In genomic region chr10:90859321-90859751, GRCh38 we compare ENCODE assay signal across 14 cellular contexts. TPM values are rescaled to one million over a fixed set of nuclear protein-coding genes. Genes with fewer than 3 reads are reported as not detected.
DNase-seq lines count a peak whose midpoint lies in the region; ATAC-seq, FAIRE-seq and TF ChIP-seq lines count a peak whose summit lies in the region.
"Had no signal": no experiment of that assay in that cellular context is flagged by ENCODE, and none has a peak within 500 bp of the region (broad histone marks: within the 10 kb centered on the region; RNA-seq: fewer than 3 reads in every experiment).

No MANE protein-coding gene starts in this region.

- intact Hi-C loops in K562 (cut with micrococcal nuclease) = no loop called here
- intact Hi-C loops in pancreas (cut with DNase I) = no loop called here

- H2BK15ac ChIP-seq in mesenchymal stem cell (ENCODE audit: low read depth, poor library complexity, severe bottlenecking) = no peak overlapping the region

- H4K91ac ChIP-seq in mesenchymal stem cell (ENCODE audit: low read length) = no peak overlapping the region

- no peak for TF ChIP-seq CTCF in K562 (IDR thresholded peaks at IDR 0.05 in 2 of 3, conservative IDR thresholded peaks at IDR 0.05 in 1 of 3; ENCODE audit: insufficient read depth in 2 of 3, low read depth in 1 of 3, low read length in 3 of 3)
- TF ChIP-seq CTCF in pancreas (IDR thresholded peaks at IDR 0.05) = no peak

- 12% methylated on average over 5 of the region's 5 CpGs for WGBS in K562 (ENCODE audit: insufficient coverage, low coverage, missing lambda C conversion rate)
- WGBS in mesenchymal stem cell = 29% methylated on average over 1 of the region's 5 CpGs
- WGBS in pancreas, 2 donors = 70 to 85% methylated on average over 5 of the region's 5 CpGs

- H3K9me3 ChIP-seq in K562 (replicated peaks; ENCODE audit: control insufficient read depth, insufficient read depth, low read depth, low read length) (no peaks in the 10 kb centered on the region), mesenchymal stem cell (ENCODE audit: control insufficient read depth, low read length) (no peaks in the 10 kb centered on the region), pancreas (no peaks in the 10 kb centered on the region)
- H3K9me3 ChIP-seq: heart right ventricle had no signal

- no peak overlapping the region for H3K23ac ChIP-seq in mesenchymal stem cell (ENCODE audit: low read length in 2 of 2)

- H3K4me2 ChIP-seq in K562 (ENCODE audit: insufficient read depth, low read length) (no peak overlapping the region), mesenchymal stem cell (ENCODE audit: low read length, poor library complexity, severe bottlenecking) (no peak overlapping the region)

- H3K27ac ChIP-seq in K562 (ENCODE audit: extremely low read depth, low read depth, low read length) (no peak overlapping the region), mesenchymal stem cell (ENCODE audit: low read length, poor library complexity, severe bottlenecking) (peak overlapping the region; percentile 10), pancreas (no peak overlapping the region)
- H3K27ac ChIP-seq: heart right ventricle, skin epidermis had no signal

- H3K79me2 ChIP-seq in K562 (ENCODE audit: control insufficient read depth, insufficient read depth, low read length) = no peaks in the 10 kb centered on the region

- H3K4me3 ChIP-seq in K562 (no peak overlapping the region), mesenchymal stem cell (ENCODE audit: insufficient read depth in 1 of 2, low read depth in 1 of 2, low read length in 2 of 2) (no peak overlapping the region), pancreas (no peak overlapping the region)
- H3K4me3 ChIP-seq: skin epidermis had no signal

- H3K4me1 ChIP-seq in K562 (replicated peaks in 1 of 2; ENCODE audit: control insufficient read depth in 2 of 2, insufficient read depth in 2 of 2, low read length in 2 of 2) (peaks cover 0 to 15% of the 10 kb centered on the region in 2 experiments; a peak in 3 of 5 replicates), mesenchymal stem cell (ENCODE audit: control insufficient read depth, insufficient read depth, low read depth, low read length) (peaks cover 7% of the 10 kb centered on the region), pancreas (no peaks in the 10 kb centered on the region)

- H2AK5ac ChIP-seq in mesenchymal stem cell (ENCODE audit: low read length, severe bottlenecking) = no peak overlapping the region

- no peaks in the 10 kb centered on the region for H3K36me3 ChIP-seq in K562 (ENCODE audit: control insufficient read depth, insufficient read depth, low read length)
- H3K36me3 ChIP-seq in mesenchymal stem cell (ENCODE audit: control insufficient read depth in 1 of 2, insufficient read depth in 2 of 2, low read depth in 1 of 2, low read length in 2 of 2) = no peaks in the 10 kb centered on the region
- H3K36me3 ChIP-seq in pancreas = no peaks in the 10 kb centered on the region
- H3K36me3 ChIP-seq: heart right ventricle had no signal

- H2BK12ac ChIP-seq in mesenchymal stem cell (ENCODE audit: low read length in 2 of 2) = no peak overlapping the region

- no peaks in the 10 kb centered on the region for H4K20me1 ChIP-seq in K562 (replicated peaks; ENCODE audit: control insufficient read depth, insufficient read depth, low read length)

- H3K27me3 ChIP-seq in K562 (ENCODE audit: control insufficient read depth in 2 of 2, insufficient read depth in 2 of 2, low read length in 2 of 2) (peaks cover 8 to 13% of the 10 kb centered on the region in 2 experiments; a peak in 4 of 5 replicates), mesenchymal stem cell (ENCODE audit: control insufficient read depth in 1 of 2, insufficient read depth in 1 of 2, low read length in 2 of 2) (peaks cover 8 to 28% of the 10 kb centered on the region in 2 experiments), pancreas (peaks cover 0 to 21% (median 13%) of the 10 kb centered on the region in 4 donors)

- H3K79me1 ChIP-seq in mesenchymal stem cell (replicated peaks; ENCODE audit: low read length, poor library complexity, severe bottlenecking) = no peaks in the 10 kb centered on the region

- in situ Hi-C loops in K562 (cut with MboI) = loop anchor here (10.0 to 25.0 kb wide), 2 partner anchors 105 to 1422 kb away; no protein-coding TSS in a partner anchor

- DNase-seq in EH (ENCODE audit: low read depth) = peak; percentile 76
- DNase-seq in NCI-H460 (ENCODE audit: extremely low read depth, low read depth) = peak; percentile 46
- DNase-seq in K562 (ENCODE audit: extremely low read depth in 1 of 4, low spot score in 3 of 4) = no peak
- peak; percentile 86 for DNase-seq in mesenchymal stem cell
- no peak for DNase-seq in pancreas
- DNase-seq in NAMALWA (ENCODE audit: low spot score) = no peak
- DNase-seq in activated effector memory CD4-positive, alpha-beta T cell treated with anti-CD3 and anti-CD28 coated beads, Interleukin-2, amount 50 U/mL, for 16 hours = no peak
- DNase-seq: heart right ventricle, NCI-H2171 had no signal

- TF ChIP-seq RAD21 in K562 (CRISPR knock-in tag; conservative IDR thresholded peaks at IDR 0.05 in 1 of 2, IDR thresholded peaks at IDR 0.05 in 1 of 2) = no peak

- no peak overlapping the region for H4K8ac ChIP-seq in mesenchymal stem cell (ENCODE audit: low read length)

- no peak overlapping the region for H3K14ac ChIP-seq in mesenchymal stem cell (ENCODE audit: low read length in 2 of 2)

- ATAC-seq in K562 (no peak), pancreas (no peak), HG03135 (IDR thresholded peaks at IDR 0.05; ENCODE audit: unreplicated experiment) (no peak)
- ATAC-seq: heart right ventricle had no signal

- POLR2A ChIA-PET in K562 (lab: Yijun Ruan, JAX) = no interaction called here

- H3K9me1 ChIP-seq in K562 (ENCODE audit: control insufficient read depth, insufficient read depth, low read length) = no peaks in the 10 kb centered on the region

- H3K4ac ChIP-seq in mesenchymal stem cell (ENCODE audit: low read depth in 1 of 2, low read length in 2 of 2) = no peak overlapping the region

- no peak for TF ChIP-seq POLR2A in K562 (conservative IDR thresholded peaks at IDR 0.05)

- no peak for TF ChIP-seq EP300 in K562 (IDR thresholded peaks at IDR 0.05; ENCODE audit: low read length)

- H2AFZ ChIP-seq in K562 (ENCODE audit: low read depth, low read length) = no peak overlapping the region
- no peak overlapping the region for H2AFZ ChIP-seq in mesenchymal stem cell (ENCODE audit: low read depth, low read length)

- no peak overlapping the region for H3K18ac ChIP-seq in mesenchymal stem cell (ENCODE audit: low read depth in 1 of 2, low read length in 2 of 2)

- BruUV-seq in K562 (replicated peaks; lab: Mats Ljungman, UMichigan) = no TSS peak

- H3K9ac ChIP-seq in K562 (ENCODE audit: insufficient read depth in 1 of 2, low read depth in 2 of 2, low read length in 2 of 2) (no peak overlapping the region), mesenchymal stem cell (ENCODE audit: low read length) (no peak overlapping the region)

- CTCF ChIA-PET in K562 (lab: Yijun Ruan, JAX; ENCODE audit: low intra/inter-chr PET ratio) = interaction anchor here (1.2 kb wide), 1 partner anchor 108 kb away, joined by 4 read pairs; no protein-coding TSS in a partner anchor

- FAIRE-seq in K562 (lab: Jason Lieb, UNC) (no peak), pancreas (lab: Jason Lieb, UNC) (no peak)
- FAIRE-seq: GM12892, HTR-8/SVneo had no signal

- no peak overlapping the region for H2BK5ac ChIP-seq in mesenchymal stem cell (ENCODE audit: low read depth, low read length, poor library complexity, severe bottlenecking)

- no peak overlapping the region for H2BK120ac ChIP-seq in mesenchymal stem cell (ENCODE audit: low read depth, low read length)

RNA-seq across cellular contexts. Expression of gene HTR7, which starts 1.5 kb away (rescaled TPM):
- 1.0 and 1.2 TPM in 2 replicates for total RNA-seq in NCI-H460 (2014; rRNA removed; shearing (Covaris generic))
- 0.17 and 0.38 TPM in 2 replicates for polyA plus RNA-seq in NCI-H460 (2014; cell fraction: nucleus; rRNA removed)
- total RNA-seq in K562 (2011; cell fraction: chromatin; rRNA removed; ENCODE audit: low replicate concordance) = 0.21 TPM in 2 replicates
- 0.13 and 0.17 TPM in 2 replicates for total RNA-seq in K562 (2011; cell fraction: nucleolus; rRNA removed)
- total RNA-seq in K562 (2011; cell fraction: nucleoplasm; rRNA removed) = 0.22 and 0.46 TPM in 2 replicates
- 0.14 and 0.53 TPM in 2 replicates for total RNA-seq in K562 (2014; rRNA removed)
- total RNA-seq in K562 (2014; rRNA removed; fragmentation: Illumina TruSeq; extraction: Trizol) = 0.29 and 0.33 TPM in 2 replicates
- total RNA-seq in K562 (2015; rRNA removed; fragmentation: Illumina TruSeq; extraction: Trizol) = 0.18 and 0.30 TPM in 2 replicates
- total RNA-seq in K562 (2021) = 0.24 and 0.36 TPM in 2 replicates
- 0.21 and 0.46 TPM in 2 replicates for polyA plus RNA-seq in K562 (2011; rRNA removed)
- polyA plus RNA-seq in K562 (2011; cell fraction: cytosol; rRNA removed) = 0.12 and 0.28 TPM in 2 replicates
- 0.20 and 0.35 TPM in 2 replicates for polyA plus RNA-seq in K562 (2011; cell fraction: nucleus; rRNA removed)
- 0.24 and 0.27 TPM in 2 replicates for polyA plus RNA-seq in K562 (2012)
- 0.21 and 0.26 TPM in 2 replicates for polyA plus RNA-seq in K562 (2014; fragmentation: Illumina TruSeq; extraction: Trizol)
- polyA plus RNA-seq in K562 (2014; fragmentation: Nextera tagmentation; extraction: Ambion mirVana) = under 1 TPM; 0.07 to 0.08 TPM
- polyA plus RNA-seq in K562 (2014; rRNA removed) = 0.17 and 0.28 TPM in 2 replicates
- 0.25 and 0.93 TPM in 2 replicates for polyA minus RNA-seq in K562 (2011; rRNA and poly(A)+ RNA removed)
- polyA minus RNA-seq in K562 (2011; cell fraction: cytosol; rRNA and poly(A)+ RNA removed) = 0.29 and 1.3 TPM in 2 replicates
- 0.40 and 1.6 TPM in 2 replicates for polyA minus RNA-seq in K562 (2011; cell fraction: nucleus; rRNA and poly(A)+ RNA removed)
- 1.3 TPM for polyA plus RNA-seq in mesenchymal stem cell (2013, experiment 1 of 2)
- polyA plus RNA-seq in mesenchymal stem cell (2013, experiment 2 of 2) = 1.2 TPM
- under 1 TPM in 5 of 6 donors, not detected in 1; 0.04 to 0.37 (median 0.09) TPM for total RNA-seq in pancreas
- polyA plus RNA-seq in pancreas = under 1 TPM in 1 of 2 donors, not detected in 1; 0.05 TPM
- total RNA-seq: T-helper 1 cell treated with Interleukin-12 subunit alpha and Interleukin-12 subunit beta and Interleukin-4 antibody, amounts not matched to agents 30 ng/mL and 1 ng/mL, for 36 hours had no signal

RNA-seq across cellular contexts. Expression of gene RPP30, which starts 12.4 kb away (rescaled TPM):
- total RNA-seq in NCI-H460 (2014; rRNA removed; shearing (Covaris generic)) = 79.5 and 81.3 TPM in 2 replicates
- polyA plus RNA-seq in NCI-H460 (2014; cell fraction: nucleus; rRNA removed) = 57.7 and 58.8 TPM in 2 replicates
- 16.7 and 25.5 TPM in 2 replicates for total RNA-seq in K562 (2011; cell fraction: chromatin; rRNA removed; ENCODE audit: low replicate concordance)
- 9.7 and 14.6 TPM in 2 replicates for total RNA-seq in K562 (2011; cell fraction: nucleolus; rRNA removed)
- total RNA-seq in K562 (2011; cell fraction: nucleoplasm; rRNA removed) = 14.4 and 29.3 TPM in 2 replicates
- total RNA-seq in K562 (2014; rRNA removed) (37.3 and 48.8 TPM in 2 replicates), K562 (2014; rRNA removed; fragmentation: Illumina TruSeq; extraction: Trizol) (69.1 and 80.5 TPM in 2 replicates), K562 (2015; rRNA removed; fragmentation: Illumina TruSeq; extraction: Trizol) (64.1 and 73.3 TPM in 2 replicates), K562 (2021) (52.5 and 53.4 TPM in 2 replicates), pancreas (10 to 100 TPM in 2 of 6 donors, 1 to 10 TPM in 4; 5.8 to 13.4 (median 8.9) TPM)
- polyA plus RNA-seq in K562 (2011; rRNA removed) (45.8 and 63.4 TPM in 2 replicates), K562 (2014; fragmentation: Illumina TruSeq; extraction: Trizol) (59.8 and 76.2 TPM in 2 replicates), K562 (2014; fragmentation: Nextera tagmentation; extraction: Ambion mirVana) (100 to 1,000 TPM; 166 to 170 TPM), K562 (2014; rRNA removed) (63.9 and 76.3 TPM in 2 replicates), pancreas (10 to 100 TPM; 12.9 to 23.1 TPM)
- polyA plus RNA-seq in K562 (2011; cell fraction: cytosol; rRNA removed) = 16.2 and 22.3 TPM in 2 replicates
- polyA plus RNA-seq in K562 (2011; cell fraction: nucleus; rRNA removed) = 23.6 and 30.5 TPM in 2 replicates
- 44.8 and 62.8 TPM in 2 replicates for polyA plus RNA-seq in K562 (2012)
- polyA minus RNA-seq in K562 (2011; rRNA and poly(A)+ RNA removed) = 48.9 and 61.4 TPM in 2 replicates
- 18.7 and 21.3 TPM in 2 replicates for polyA minus RNA-seq in K562 (2011; cell fraction: cytosol; rRNA and poly(A)+ RNA removed)
- polyA minus RNA-seq in K562 (2011; cell fraction: nucleus; rRNA and poly(A)+ RNA removed) = 12.9 and 18.4 TPM in 2 replicates
- polyA plus RNA-seq in mesenchymal stem cell (2013, experiment 1 of 2) = 40.3 TPM
- 41.5 TPM for polyA plus RNA-seq in mesenchymal stem cell (2013, experiment 2 of 2)

Comparison
In these comparisons a context has a peak if more than half of its experiments do, and no peak if none do; other contexts are left out.
1. DNase-seq: peak in EH (single experiment), NCI-H460 (single experiment) and mesenchymal stem cell (single experiment); none in K562 (0 of 4), pancreas (0 of 6), NAMALWA (single experiment) and activated effector memory CD4-positive, alpha-beta T cell treated with anti-CD3 and anti-CD28 coated beads, Interleukin-2, amount 50 U/mL, for 16 hours (single experiment).